In the genomic region with DNA sequence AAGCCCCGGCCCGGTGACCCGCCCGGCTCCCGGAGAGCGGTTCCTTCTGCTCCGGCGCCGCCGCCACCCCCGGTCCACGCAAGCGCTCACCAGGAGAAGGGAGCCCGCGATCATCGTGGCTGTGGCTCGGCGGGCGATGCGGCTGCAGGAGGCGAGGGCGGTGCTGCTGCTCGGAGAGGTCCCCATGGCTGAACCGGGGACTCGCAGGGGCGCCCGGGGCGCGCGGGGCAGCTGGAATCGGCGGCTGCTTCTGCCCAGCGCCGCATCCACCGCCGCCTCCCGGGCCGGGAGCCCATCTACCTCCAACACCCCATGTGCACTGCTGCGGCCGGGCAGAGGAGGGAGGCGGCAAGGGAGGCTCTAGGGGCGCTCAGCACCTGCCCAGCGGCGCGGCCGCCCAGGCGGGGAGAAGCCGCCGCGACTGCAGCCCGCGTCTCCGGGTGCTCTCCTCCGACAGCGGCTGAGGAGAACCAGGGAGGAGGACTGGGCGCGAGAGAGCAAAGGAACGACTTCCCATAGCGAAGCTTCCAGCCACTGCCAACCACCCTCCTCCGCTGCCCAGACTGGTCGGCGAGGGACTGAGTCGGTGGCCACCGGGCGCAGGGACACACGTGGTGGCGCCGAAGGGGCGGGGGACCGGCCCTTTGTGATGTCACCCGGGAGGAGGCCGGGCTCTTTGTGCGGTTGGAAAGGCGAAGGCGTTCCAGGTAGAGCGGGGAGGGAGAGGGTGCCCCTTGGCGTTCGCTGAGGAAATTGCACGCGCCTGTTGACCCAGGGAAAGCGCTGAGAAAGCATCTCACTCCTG, we compare ENCODE assay signal across 8 cellular contexts.
DNase-seq lines count a peak whose midpoint lies in the region; ATAC-seq lines count a peak whose summit lies in the region.

A gene with protein sequence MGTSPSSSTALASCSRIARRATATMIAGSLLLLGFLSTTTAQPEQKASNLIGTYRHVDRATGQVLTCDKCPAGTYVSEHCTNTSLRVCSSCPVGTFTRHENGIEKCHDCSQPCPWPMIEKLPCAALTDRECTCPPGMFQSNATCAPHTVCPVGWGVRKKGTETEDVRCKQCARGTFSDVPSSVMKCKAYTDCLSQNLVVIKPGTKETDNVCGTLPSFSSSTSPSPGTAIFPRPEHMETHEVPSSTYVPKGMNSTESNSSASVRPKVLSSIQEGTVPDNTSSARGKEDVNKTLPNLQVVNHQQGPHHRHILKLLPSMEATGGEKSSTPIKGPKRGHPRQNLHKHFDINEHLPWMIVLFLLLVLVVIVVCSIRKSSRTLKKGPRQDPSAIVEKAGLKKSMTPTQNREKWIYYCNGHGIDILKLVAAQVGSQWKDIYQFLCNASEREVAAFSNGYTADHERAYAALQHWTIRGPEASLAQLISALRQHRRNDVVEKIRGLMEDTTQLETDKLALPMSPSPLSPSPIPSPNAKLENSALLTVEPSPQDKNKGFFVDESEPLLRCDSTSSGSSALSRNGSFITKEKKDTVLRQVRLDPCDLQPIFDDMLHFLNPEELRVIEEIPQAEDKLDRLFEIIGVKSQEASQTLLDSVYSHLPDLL (minus strand): TSS at position 580 of the 805 bp plus-strand sequence. CDS start 394 bp downstream, at position 186.

- ATAC-seq in GM18870 (IDR thresholded peaks at IDR 0.05; ENCODE audit: unreplicated experiment) (peak; percentile 92), HG03135 (IDR thresholded peaks at IDR 0.05; ENCODE audit: unreplicated experiment) (peak; percentile 99)

- DNase-seq in AG08395 (ENCODE audit: low spot score) (peak; percentile 94), NCI-H2196 treated with DMSO at 0.1 percent for 48 hours (lab: John Stamatoyannopoulos, UW; ENCODE audit: unreplicated experiment) (peak; percentile 88), cerebellar nuclear complex (lab: John Stamatoyannopoulos, UW) (peak; percentile 60 to 87), islet precursor cell (peak; percentile 97)
- peak in 3 of 4 experiments; percentile 7 to 29 (median 7) for DNase-seq in activated CD4-positive, CD25-positive, alpha-beta regulatory T cell (lab: John Stamatoyannopoulos, UW)
- peak; percentile 73 to 79 (median 76) for DNase-seq in stimulated activated CD4-positive, alpha-beta T cell treated with anti-CD3 and anti-CD28 coated beads, Interleukin-12 subunit alpha, Interleukin-12 subunit beta, amount 100 ng/mL, for 48 hours (ENCODE audit: low read depth in 2 of 3, low spot score in 1 of 3)

Comparison
In these comparisons a context has a peak if more than half of its experiments do, and no peak if none do; other contexts are left out.
1. Peak in every context shown above with its lines: DNase-seq and ATAC-seq.
2. DNase-seq: peak in every context shown above with its lines; median percentile 97 in islet precursor cell; 94 in AG08395; 88 in NCI-H2196 treated with DMSO at 0.1 percent for 48 hours; 76 in stimulated activated CD4-positive, alpha-beta T cell treated with anti-CD3 and anti-CD28 coated beads, Interleukin-12 subunit alpha, Interleukin-12 subunit beta, amount 100 ng/mL, for 48 hours; 74 in cerebellar nuclear complex; 7 in activated CD4-positive, CD25-positive, alpha-beta regulatory T cell.